ENCODE assay signal across 21 cellular contexts in the genomic region with DNA sequence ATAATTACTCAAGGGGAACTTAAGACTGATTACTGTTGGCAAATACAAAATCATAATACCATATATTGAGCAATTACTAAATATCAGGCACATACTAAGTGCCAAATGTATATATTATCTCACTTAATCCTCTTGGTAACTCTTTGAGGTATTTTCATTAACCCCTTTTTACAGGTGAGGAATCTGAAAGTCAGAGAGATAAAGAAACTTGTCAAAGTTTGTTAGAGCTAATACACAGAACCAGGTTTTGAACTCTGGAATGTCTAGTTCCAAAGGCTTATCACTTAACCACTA.
A peak's percentile ranks its signal among the peaks of the same experiment; 100 is the strongest.
DNase-seq lines count a peak whose midpoint lies in the region; ATAC-seq, FAIRE-seq and TF ChIP-seq lines count a peak whose summit lies in the region.
"Had no signal": no experiment of that assay in that cellular context is flagged by ENCODE, and none has a peak within 500 bp of the region (broad histone marks: within the 10 kb centered on the region; RNA-seq: fewer than 3 reads in every experiment).

No MANE protein-coding gene starts in this region.

- H2BK5ac ChIP-seq in mesendoderm (ENCODE audit: low read length): no peak overlapping the region

- intact Hi-C loops in HepG2 (cut with micrococcal nuclease; ENCODE audit: unreplicated experiment) (no loop called here), right lobe of liver (cut with DNase I) (no loop called here)

- no peak overlapping the region for H4K5ac ChIP-seq in mesendoderm (ENCODE audit: low read length)

- H3K4ac ChIP-seq in mesendoderm (ENCODE audit: low read depth, low read length): no peak overlapping the region

- H2BK120ac ChIP-seq in mesendoderm (ENCODE audit: low read depth, low read length): no peak overlapping the region

- H3K27ac ChIP-seq in HepG2 (ENCODE audit: extremely low read length, insufficient read depth, low read length): peak overlapping the region; percentile 82
- H3K27ac ChIP-seq in right lobe of liver: no peak overlapping the region
- peak overlapping the region; percentile 3; the same call in 1 of the 2 replicates for H3K27ac ChIP-seq in OCI-LY3 (ENCODE audit: low read length)
- no peak overlapping the region for H3K27ac ChIP-seq in mesendoderm (ENCODE audit: low read depth, low read length)
- H3K27ac ChIP-seq: 22Rv1; BLaER1 treated with 17β-estradiol and CSF1 and Interleukin-3, amounts not matched to agents 10 nM and 100 nM had no signal

- H3K9ac ChIP-seq in HepG2 (ENCODE audit: insufficient read depth, low read depth, low read length) (no peak overlapping the region), OCI-LY3 (ENCODE audit: low read length) (no peak overlapping the region), mesendoderm (ENCODE audit: low read length) (no peak overlapping the region)
- H3K9ac ChIP-seq: BLaER1 treated with 17β-estradiol and CSF1 and Interleukin-3, amounts not matched to agents 10 nM and 100 nM had no signal

- no peak overlapping the region for H3K56ac ChIP-seq in mesendoderm (ENCODE audit: low read length)

- H3K36me3 ChIP-seq in HepG2 (replicated peaks in 1 of 2; ENCODE audit: control insufficient read depth in 1 of 2, insufficient read depth in 2 of 2, low read length in 2 of 2): no peaks in the 10 kb centered on the region
- no peaks in the 10 kb centered on the region for H3K36me3 ChIP-seq in right lobe of liver
- H3K36me3 ChIP-seq in OCI-LY3 (replicated peaks; ENCODE audit: low read depth, low read length): no peaks in the 10 kb centered on the region
- no peaks in the 10 kb centered on the region for H3K36me3 ChIP-seq in mesendoderm (ENCODE audit: control insufficient read depth, insufficient read depth, low read length)
- H3K36me3 ChIP-seq: BE2C; BLaER1 treated with 17β-estradiol and CSF1 and Interleukin-3, amounts not matched to agents 10 nM and 100 nM; HAP-1 had no signal

- H3K4me1 ChIP-seq in HepG2 (ENCODE audit: insufficient read depth, low read length) (peaks cover 73% of the 10 kb centered on the region), right lobe of liver (peaks cover 0 to 6% (median 0%) of the 10 kb centered on the region in 4 donors), OCI-LY3 (ENCODE audit: low read length) (peaks cover 81% of the 10 kb centered on the region), mesendoderm (ENCODE audit: control insufficient read depth, low read depth, low read length) (peaks cover 2% of the 10 kb centered on the region)
- H3K4me1 ChIP-seq: BE2C had no signal

- H3K9me3 ChIP-seq in HepG2 (ENCODE audit: low read length): no peaks in the 10 kb centered on the region
- no peaks in the 10 kb centered on the region for H3K9me3 ChIP-seq in right lobe of liver
- H3K9me3 ChIP-seq in OCI-LY3 (ENCODE audit: insufficient read depth, low read length): no peaks in the 10 kb centered on the region
- H3K9me3 ChIP-seq: BE2C; BLaER1 treated with 17β-estradiol and CSF1 and Interleukin-3, amounts not matched to agents 10 nM and 100 nM; HAP-1 had no signal

- H2AK5ac ChIP-seq in mesendoderm (ENCODE audit: low read length): no peak overlapping the region

- H3K79me2 ChIP-seq in HepG2 (ENCODE audit: insufficient read depth, low read length) (no peaks in the 10 kb centered on the region), OCI-LY3 (ENCODE audit: low read length) (no peaks in the 10 kb centered on the region), mesendoderm (ENCODE audit: control insufficient read depth, insufficient read depth, low read length) (no peaks in the 10 kb centered on the region)

- H3K27me3 ChIP-seq in HepG2 (ENCODE audit: control insufficient read depth in 1 of 2, insufficient read depth in 2 of 2, low read length in 2 of 2): no peaks in the 10 kb centered on the region
- H3K27me3 ChIP-seq in right lobe of liver: no peaks in the 10 kb centered on the region
- H3K27me3 ChIP-seq in OCI-LY3 (ENCODE audit: low read depth, low read length): no peaks in the 10 kb centered on the region
- H3K27me3 ChIP-seq in mesendoderm (ENCODE audit: insufficient read depth, low read length, poor library complexity): no peaks in the 10 kb centered on the region
- H3K27me3 ChIP-seq: BE2C; BLaER1 treated with 17β-estradiol and CSF1 and Interleukin-3, amounts not matched to agents 10 nM and 100 nM had no signal

- H3K79me1 ChIP-seq in mesendoderm (ENCODE audit: low read length): no peaks in the 10 kb centered on the region

- ATAC-seq in HepG2 (peak; percentile 16; the same call in 1 of the 3 replicates), right lobe of liver (no peak)

- no peaks in the 10 kb centered on the region for H4K20me1 ChIP-seq in HepG2 (ENCODE audit: insufficient read depth, low read length)
- H4K20me1 ChIP-seq in OCI-LY3 (ENCODE audit: insufficient read depth, low read length): no peaks in the 10 kb centered on the region
- H4K20me1 ChIP-seq: BLaER1 treated with 17β-estradiol and CSF1 and Interleukin-3, amounts not matched to agents 10 nM and 100 nM had no signal

- no peak overlapping the region for H2BK15ac ChIP-seq in mesendoderm (replicated peaks; ENCODE audit: low read depth)

- DNase-seq in HepG2 (ENCODE audit: low spot score) (peak; percentile 35), right lobe of liver (no peak), mesendoderm (peak; percentile 19), DMS53 (lab: John Stamatoyannopoulos, UW) (no peak), GM20000 (ENCODE audit: low spot score) (no peak)
- DNase-seq: ACHN; AML-193; BE2C; CD4-positive, alpha-beta T cell; CD8-positive, alpha-beta memory T cell; DMS 273 treated with DMSO at 0.1 percent for 48 hours; DMS79 treated with DMSO at 0.1 percent for 48 hours; GF-D8; GOT3 had no signal

- TF ChIP-seq RAD21 in HepG2 (CRISPR knock-in tag; IDR thresholded peaks at IDR 0.05): no peak

- CTCF ChIA-PET in HepG2 (lab: Yijun Ruan, JAX; ENCODE audit: low intra/inter-chr PET ratio, low total read pairs): no interaction called here

- no peak overlapping the region for H3K23ac ChIP-seq in mesendoderm (ENCODE audit: low read length)

- TF ChIP-seq EP300 in HepG2 (IDR thresholded peaks at IDR 0.05; ENCODE audit: low read depth in 2 of 2, low read length in 2 of 2) (peak in 1 of 2 experiments; percentile 8; a peak in 1 of 4 replicates), HepG2 (CRISPR knock-in tag; IDR thresholded peaks at IDR 0.05; ENCODE audit: borderline replicate concordance) (no peak)

- FAIRE-seq in HepG2 (lab: Jason Lieb, UNC): peak; percentile 56
- FAIRE-seq: A204.1, D721Med, H54 had no signal

- BruUV-seq in HepG2 (replicated peaks; lab: Mats Ljungman, UMichigan): no TSS peak

- TF ChIP-seq CTCF in HepG2 (CRISPR knock-in tag; IDR thresholded peaks at IDR 0.05) (no peak), right lobe of liver (IDR thresholded peaks at IDR 0.05) (no peak), OCI-LY3 (IDR thresholded peaks at IDR 0.05; ENCODE audit: low read depth, low read length) (no peak), GM20000 (IDR thresholded peaks at IDR 0.05; ENCODE audit: extremely low read depth, missing control alignments) (no peak)

- H3K18ac ChIP-seq in mesendoderm (ENCODE audit: low read length): no peak overlapping the region

- POLR2A ChIA-PET in HepG2 (lab: Yijun Ruan, JAX): interaction anchor here (1.2 kb wide), 1 partner anchor 8 kb away, joined by 3 read pairs; no protein-coding TSS in a partner anchor

- H3K4me3 ChIP-seq in HepG2 (replicated peaks in 1 of 3; ENCODE audit: insufficient read depth in 1 of 3, low read depth in 2 of 3, low read length in 3 of 3) (no peak overlapping the region), right lobe of liver (no peak overlapping the region), OCI-LY3 (ENCODE audit: low read length) (no peak overlapping the region), mesendoderm (ENCODE audit: low read length) (no peak overlapping the region)
- H3K4me3 ChIP-seq: BLaER1 treated with 17β-estradiol and CSF1 and Interleukin-3, amounts not matched to agents 10 nM and 100 nM; HAP-1 had no signal

- TF ChIP-seq POLR2A in HepG2 (IDR thresholded peaks at IDR 0.05; ENCODE audit: insufficient read depth in 1 of 2, low read depth in 2 of 2, low read length in 2 of 2) (no peak), right lobe of liver (IDR thresholded peaks at IDR 0.05) (no peak)

- in situ Hi-C loops in HepG2 (cut with HindIII; ENCODE audit: extremely low pct_ligation_motif_present, low pct_unique_long_range_greater_than_20kb): no loop called here

- no peak overlapping the region for H4K8ac ChIP-seq in mesendoderm (ENCODE audit: low read depth, low read length)

- no peak overlapping the region for H2AFZ ChIP-seq in HepG2 (ENCODE audit: low read length)
- H2AFZ ChIP-seq in OCI-LY3 (ENCODE audit: low read depth, low read length): no peak overlapping the region

- H3K4me2 ChIP-seq in HepG2 (ENCODE audit: low read depth, low read length) (no peak overlapping the region), OCI-LY3 (ENCODE audit: low read length) (peak overlapping the region; percentile 11; the same call in 1 of the 2 replicates), mesendoderm (ENCODE audit: low read length) (no peak overlapping the region)
- H3K4me2 ChIP-seq: BLaER1 treated with 17β-estradiol and CSF1 and Interleukin-3, amounts not matched to agents 10 nM and 100 nM had no signal

TF ChIP-seq in HepG2, 621 proteins besides CTCF, POLR2A, EP300 and RAD21 (continues in another document):
- TF ChIP-seq FOXJ3 (CRISPR knock-in tag; IDR thresholded peaks at IDR 0.05; ENCODE audit: borderline replicate concordance): peak; percentile 51; the same call in 1 of the 2 replicates
- TF ChIP-seq, protein P1, sequence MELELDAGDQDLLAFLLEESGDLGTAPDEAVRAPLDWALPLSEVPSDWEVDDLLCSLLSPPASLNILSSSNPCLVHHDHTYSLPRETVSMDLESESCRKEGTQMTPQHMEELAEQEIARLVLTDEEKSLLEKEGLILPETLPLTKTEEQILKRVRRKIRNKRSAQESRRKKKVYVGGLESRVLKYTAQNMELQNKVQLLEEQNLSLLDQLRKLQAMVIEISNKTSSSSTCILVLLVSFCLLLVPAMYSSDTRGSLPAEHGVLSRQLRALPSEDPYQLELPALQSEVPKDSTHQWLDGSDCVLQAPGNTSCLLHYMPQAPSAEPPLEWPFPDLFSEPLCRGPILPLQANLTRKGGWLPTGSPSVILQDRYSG (CRISPR knock-in tag; IDR thresholded peaks at IDR 0.05): 0 out of 2 replicates have a peak, but pooled peaks have one; percentile 19
- TF ChIP-seq HNF4A (CRISPR knock-in tag; IDR thresholded peaks at IDR 0.05): peak; percentile 20; the same call in 1 of the 2 replicates
- TF ChIP-seq CREB1 (IDR thresholded peaks at IDR 0.05): no peak
- TF ChIP-seq CREB1 (CRISPR knock-in tag; IDR thresholded peaks at IDR 0.05): 0 out of 2 replicates have a peak, but pooled peaks have one; percentile 12
- no peak for TF ChIP-seq MAZ (IDR thresholded peaks at IDR 0.05; ENCODE audit: borderline replicate concordance, low read depth, low read length)
- no peak for TF ChIP-seq MAZ (CRISPR knock-in tag; IDR thresholded peaks at IDR 0.05; ENCODE audit: low read depth)
- TF ChIP-seq ZNF652 (CRISPR knock-in tag; IDR thresholded peaks at IDR 0.05; ENCODE audit: borderline replicate concordance, low read depth): peak; percentile 80

Comparison
In these comparisons a context has a peak if more than half of its experiments do, and no peak if none do; other contexts are left out.
1. DNase-seq: peak in HepG2 (single experiment) and mesendoderm (single experiment); none in right lobe of liver (0 of 3), DMS53 (single experiment) and GM20000 (single experiment).
2. H3K27ac ChIP-seq: peak in HepG2 (single experiment) and OCI-LY3 (single experiment); none in right lobe of liver (0 of 3) and mesendoderm (single experiment).